ENCODE assay signal across 27 cellular contexts in genomic region chr11:58227956-58228615, GRCh38. TPM values are rescaled to one million over a fixed set of nuclear protein-coding genes. Genes with fewer than 3 reads are reported as not detected.
"Had no signal": no experiment of that assay in that cellular context is flagged by ENCODE, and none has a peak within 500 bp of the region (broad histone marks: within the 10 kb centered on the region; RNA-seq: fewer than 3 reads in every experiment).

No MANE protein-coding gene starts in this region.

- H3K27me3 ChIP-seq: hepatocyte, right atrium auricular region, sigmoid colon, stomach, transverse colon had no signal

- H3K79me2 ChIP-seq: hepatocyte had no signal

- H2AFZ ChIP-seq: hepatocyte had no signal

- H3K4me3 Mint-ChIP-seq: memory B cell, mesothelial cell of epicardium, nephron had no signal

- H3K4me2 ChIP-seq: hepatocyte had no signal

- DNase-seq: effector CD4-positive, alpha-beta T cell; foreskin melanocyte; head of caudate nucleus; kidney; left cardiac atrium; left ventricle myocardium inferior; lower lobe of right lung; sigmoid colon; stimulated activated CD4-positive, alpha-beta T cell treated with anti-CD3 and anti-CD28 coated beads, Interleukin-12 subunit alpha, Interleukin-12 subunit beta, amount 100 ng/mL, for 4 hours; stimulated activated naive CD4-positive, alpha-beta T cell; stomach; substantia nigra; transverse colon had no signal

- H3K4me3 ChIP-seq: coronary artery, hepatocyte, left ventricle myocardium inferior, lower lobe of right lung, right atrium auricular region, sigmoid colon, skin epidermis, stomach, thoracic aorta, transverse colon had no signal

- H3K27ac Mint-ChIP-seq: memory B cell, mesothelial cell of epicardium, nephron had no signal

- H3K4me1 ChIP-seq: left ventricle myocardium inferior, lower lobe of right lung, right atrium auricular region, sigmoid colon, stomach had no signal

- H3K36me3 Mint-ChIP-seq: memory B cell, mesothelial cell of epicardium had no signal

- H3K27ac ChIP-seq: coronary artery, hepatocyte, left ventricle myocardium inferior, lower lobe of right lung, right atrium auricular region, sigmoid colon, skin epidermis, stomach, thoracic aorta, transverse colon had no signal

- H3K9me3 ChIP-seq: lower lobe of right lung, right atrium auricular region, sigmoid colon, thoracic aorta, transverse colon had no signal

- H3K36me3 ChIP-seq: left ventricle myocardium inferior, lower lobe of right lung, right atrium auricular region, sigmoid colon, stomach, thoracic aorta, transverse colon had no signal

- H3K9me3 Mint-ChIP-seq: mesothelial cell of epicardium, nephron had no signal

- H3K4me1 Mint-ChIP-seq: memory B cell, mesothelial cell of epicardium, nephron had no signal

RNA-seq across cellular contexts. Expression of gene OR10Q1, which starts 0.6 kb away (rescaled TPM):
- total RNA-seq: dermis microvascular lymphatic vessel endothelial cell, kidney, left cardiac atrium, left ventricle myocardium inferior, lower lobe of right lung, mesothelial cell of epicardium, mucosa of gallbladder, myocyte, osteocyte, right atrium auricular region, sigmoid colon, stomach, thoracic aorta, transverse colon, ureter had no signal
- polyA plus RNA-seq: esophagus, hepatocyte, sigmoid colon, stomach had no signal

RNA-seq across cellular contexts. Expression of gene OR1S1, which starts 15.6 kb away (rescaled TPM):
- total RNA-seq: dermis microvascular lymphatic vessel endothelial cell, hepatocyte, kidney, left cardiac atrium, left ventricle myocardium inferior, lower lobe of right lung, mesothelial cell of epicardium, mucosa of gallbladder, myocyte, osteocyte, right atrium auricular region, sigmoid colon, stomach, thoracic aorta, transverse colon, ureter had no signal
- polyA plus RNA-seq: esophagus, hepatocyte, sigmoid colon, stomach had no signal

RNA-seq across cellular contexts. Expression of gene OR1S2, which starts 24.1 kb away (rescaled TPM):
- total RNA-seq: dermis microvascular lymphatic vessel endothelial cell, hepatocyte, kidney, left cardiac atrium, left ventricle myocardium inferior, lower lobe of right lung, mesothelial cell of epicardium, mucosa of gallbladder, myocyte, osteocyte, right atrium auricular region, sigmoid colon, stomach, thoracic aorta, transverse colon, ureter had no signal
- polyA plus RNA-seq: esophagus, hepatocyte, sigmoid colon, stomach had no signal

RNA-seq across cellular contexts. Expression of gene OR9Q2, which starts 39.2 kb away (rescaled TPM):
- total RNA-seq: dermis microvascular lymphatic vessel endothelial cell, hepatocyte, kidney, left cardiac atrium, left ventricle myocardium inferior, lower lobe of right lung, mesothelial cell of epicardium, mucosa of gallbladder, myocyte, osteocyte, right atrium auricular region, sigmoid colon, stomach, thoracic aorta, transverse colon, ureter had no signal
- polyA plus RNA-seq: esophagus, hepatocyte, sigmoid colon, stomach had no signal

RNA-seq across cellular contexts. Expression of gene OR10W1, which starts 40.0 kb away (rescaled TPM):
- total RNA-seq: dermis microvascular lymphatic vessel endothelial cell, hepatocyte, kidney, left cardiac atrium, left ventricle myocardium inferior, lower lobe of right lung, mesothelial cell of epicardium, mucosa of gallbladder, myocyte, osteocyte, right atrium auricular region, sigmoid colon, stomach, thoracic aorta, transverse colon, ureter had no signal
- polyA plus RNA-seq: esophagus, hepatocyte, sigmoid colon, stomach had no signal
